Comparison of ENCODE assay signal across 14 cellular contexts in genomic region chr15:47374222-47374621, GRCh38.
DNase-seq lines count a peak whose midpoint lies in the region; ATAC-seq and TF ChIP-seq lines count a peak whose summit lies in the region.
"Had no signal": no experiment of that assay in that cellular context is flagged by ENCODE, and none has a peak within 500 bp of the region (broad histone marks: within the 10 kb centered on the region; RNA-seq: fewer than 3 reads in every experiment).

No MANE protein-coding gene starts in this region.

- H3K4me3 Mint-ChIP-seq in activated CD8-positive, alpha-beta memory T cell treated with anti-CD3 and anti-CD28 coated beads, Interleukin-2, amount 10 ng/mL, durations not matched to agents 7 days and 5 days, result no peak overlapping the region
- H3K4me3 Mint-ChIP-seq: T-helper 1 cell treated with Interleukin-12 subunit alpha and Interleukin-12 subunit beta and Interleukin-4 antibody, amounts not matched to agents 30 μg/mL and 1 μg/mL, for 36 hours had no signal

- no peak for DNase-seq in left ventricle myocardium inferior
- DNase-seq in heart left ventricle, result no peak
- peak; percentile 88 for DNase-seq in NCI-H82 treated with DMSO at 0.1 percent for 48 hours (lab: John Stamatoyannopoulos, UW; ENCODE audit: unreplicated experiment)
- no peak for DNase-seq in epithelial cell of proximal tubule (ENCODE audit: low read depth)
- no peak for DNase-seq in NCI-H1048 (lab: John Stamatoyannopoulos, UW)
- no peak for DNase-seq in activated CD8-positive, alpha-beta memory T cell treated with anti-CD3 and anti-CD28 coated beads, Interleukin-2, amount 10 ng/mL, durations not matched to agents 7 days and 5 days
- DNase-seq in activated naive CD4-positive, alpha-beta T cell treated with Interleukin-2 at 50 U/mL for 16 hours, result no peak
- DNase-seq: activated T-cell treated with anti-CD3 and anti-CD28 coated beads for 4 hours, islet precursor cell, NCI-H2029 treated with DMSO at 0.1 percent for 48 hours had no signal

- no peak overlapping the region for H3K4me3 ChIP-seq in left ventricle myocardium inferior
- no peak overlapping the region for H3K4me3 ChIP-seq in heart left ventricle
- no peak overlapping the region for H3K4me3 ChIP-seq in epithelial cell of proximal tubule (ENCODE audit: low read depth, low read length)
- H3K4me3 ChIP-seq: BLaER1 treated with 17β-estradiol and CSF1 and Interleukin-3, amounts not matched to agents 10 nM and 100 nM; coronary artery had no signal

- H3K27me3 ChIP-seq in left ventricle myocardium inferior (ENCODE audit: low read depth) (no peaks in the 10 kb centered on the region), heart left ventricle (peaks cover 0 to 9% (median 0%) of the 10 kb centered on the region in 9 donors)
- H3K27me3 ChIP-seq: BLaER1 treated with 17β-estradiol and CSF1 and Interleukin-3, amounts not matched to agents 10 nM and 100 nM had no signal

- TF ChIP-seq CTCF in left ventricle myocardium inferior (IDR thresholded peaks at IDR 0.05; ENCODE audit: borderline replicate concordance) (peak; percentile 40), heart left ventricle (IDR thresholded peaks at IDR 0.05) (peak in 5 of 12 donors; percentile 10 to 38 (median 18)), epithelial cell of proximal tubule (conservative IDR thresholded peaks at IDR 0.05; ENCODE audit: low read depth, low read length) (peak; percentile 41)

- CTCF ChIA-PET in activated CD8-positive, alpha-beta memory T cell treated with anti-CD3 and anti-CD28 coated beads, Interleukin-2, amount 10 ng/mL, durations not matched to agents 7 days and 5 days (lab: Charles Lee), result interaction anchor here (0.6 kb wide), 1 partner anchor 33 kb away, joined by 3 read pairs; no protein-coding TSS in a partner anchor

- H3K27me3 Mint-ChIP-seq in activated CD8-positive, alpha-beta memory T cell treated with anti-CD3 and anti-CD28 coated beads, Interleukin-2, amount 10 ng/mL, durations not matched to agents 7 days and 5 days, result no peaks in the 10 kb centered on the region

- H3K27ac ChIP-seq in left ventricle myocardium inferior (replicated peaks) (no peak overlapping the region), heart left ventricle (no peak overlapping the region)
- H3K27ac ChIP-seq: BLaER1 treated with 17β-estradiol and CSF1 and Interleukin-3, amounts not matched to agents 10 nM and 100 nM; coronary artery had no signal

- H3K4me1 ChIP-seq in left ventricle myocardium inferior (no peaks in the 10 kb centered on the region), heart left ventricle (no peaks in the 10 kb centered on the region)

- no peak for TF ChIP-seq POLR2A in heart left ventricle (IDR thresholded peaks at IDR 0.05)

- WGBS in heart left ventricle, 4 donors, result 0 to 25% (median 21%) methylated on average over 1 of the region's 1 CpG

- intact Hi-C loops in left ventricle myocardium inferior (cut with micrococcal nuclease) (no loop called here), heart left ventricle (cut with DNase I) (no loop called here)

- no peaks in the 10 kb centered on the region for H3K36me3 ChIP-seq in left ventricle myocardium inferior
- H3K36me3 ChIP-seq in heart left ventricle, result no peaks in the 10 kb centered on the region
- H3K36me3 ChIP-seq: BLaER1 treated with 17β-estradiol and CSF1 and Interleukin-3, amounts not matched to agents 10 nM and 100 nM had no signal

- no peak for ATAC-seq in heart left ventricle
- ATAC-seq in activated CD8-positive, alpha-beta memory T cell treated with anti-CD3 and anti-CD28 coated beads, Interleukin-2, amount 10 ng/mL, durations not matched to agents 7 days and 5 days, result no peak
- ATAC-seq in GM18867 (IDR thresholded peaks at IDR 0.05; ENCODE audit: unreplicated experiment), result no peak

- H3K36me3 Mint-ChIP-seq in activated CD8-positive, alpha-beta memory T cell treated with anti-CD3 and anti-CD28 coated beads, Interleukin-2, amount 10 ng/mL, durations not matched to agents 7 days and 5 days, result no peaks in the 10 kb centered on the region

- no peaks in the 10 kb centered on the region for H3K9me3 Mint-ChIP-seq in activated CD8-positive, alpha-beta memory T cell treated with anti-CD3 and anti-CD28 coated beads, Interleukin-2, amount 10 ng/mL, durations not matched to agents 7 days and 5 days (ENCODE audit: low read depth)

- H3K27ac Mint-ChIP-seq in activated CD8-positive, alpha-beta memory T cell treated with anti-CD3 and anti-CD28 coated beads, Interleukin-2, amount 10 ng/mL, durations not matched to agents 7 days and 5 days, result no peak overlapping the region
- H3K27ac Mint-ChIP-seq: T-helper 1 cell treated with Interleukin-12 subunit alpha and Interleukin-12 subunit beta and Interleukin-4 antibody, amounts not matched to agents 30 μg/mL and 1 μg/mL, for 36 hours had no signal

- H3K9me3 ChIP-seq in left ventricle myocardium inferior (replicated peaks) (no peaks in the 10 kb centered on the region), heart left ventricle (no peaks in the 10 kb centered on the region)
- H3K9me3 ChIP-seq: BLaER1 treated with 17β-estradiol and CSF1 and Interleukin-3, amounts not matched to agents 10 nM and 100 nM had no signal

- no peaks in the 10 kb centered on the region for H3K4me1 Mint-ChIP-seq in activated CD8-positive, alpha-beta memory T cell treated with anti-CD3 and anti-CD28 coated beads, Interleukin-2, amount 10 ng/mL, durations not matched to agents 7 days and 5 days
